ENCODE assay signal across 30 cellular contexts in the genomic region with DNA sequence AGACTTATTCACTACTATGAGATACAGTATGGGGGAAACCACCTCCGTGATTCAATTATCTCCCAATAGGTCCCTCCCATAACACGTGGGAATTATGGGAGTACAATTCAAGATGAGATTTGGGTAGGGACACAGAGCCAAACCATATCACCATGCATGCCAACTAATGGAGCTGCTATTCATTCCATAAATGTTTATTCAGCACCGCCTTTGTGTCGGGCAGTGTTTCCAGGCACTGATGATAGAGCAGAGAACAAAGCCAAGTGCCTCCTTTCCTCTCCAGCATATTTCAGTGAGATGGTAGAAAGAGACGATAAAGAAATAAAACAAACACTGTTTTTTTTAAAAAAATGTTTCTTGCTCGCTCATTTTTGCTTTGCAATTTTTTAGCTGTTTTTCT.
"Had no signal": no experiment of that assay in that cellular context is flagged by ENCODE, and none has a peak within 500 bp of the region (broad histone marks: within the 10 kb centered on the region; RNA-seq: fewer than 3 reads in every experiment).

No MANE protein-coding gene starts in this region.

- H3K27ac ChIP-seq: gastrocnemius medialis, neutrophil, right lobe of liver, tibial artery, upper lobe of right lung had no signal

- ATAC-seq: activated naive CD8-positive, alpha-beta T cell treated with anti-CD3 and anti-CD28 coated beads, Interleukin-2, amount 50 U/mL, for 24 hours; activated T-helper 17 cell treated with anti-CD3 and anti-CD28 coated beads, Interleukin-2, amount 50 U/mL, for 72 hours; effector memory CD8-positive, alpha-beta T cell; gastrocnemius medialis; left colon; right lobe of liver; stimulated activated memory B cell treated with anti-CD40 and anti-IgM and Interleukin-4, amounts not matched to agents 10 μg/mL and 1 μg/mL and 100 μg/mL, for 72 hours; stimulated activated naive CD8-positive, alpha-beta T cell treated with anti-CD3 and anti-CD28 coated beads, Interleukin-15, amount 100 ng/mL, for 72 hours; upper lobe of right lung had no signal

- DNase-seq: activated CD4-positive, alpha-beta memory T cell treated with anti-CD3 and anti-CD28 coated beads, Interleukin-2, amount 10 ng/mL, durations not matched to agents 7 days and 5 days; activated CD4-positive, alpha-beta T cell treated with anti-CD3 and anti-CD28 coated beads, Interleukin-2, amount 10 ng/mL, durations not matched to agents 24 days and 14 days; activated CD4-positive, CD25-positive, alpha-beta regulatory T cell treated with anti-CD3 and anti-CD28 coated beads, Interleukin-2, amount 50 U/mL, for 72 hours; activated CD8-positive, alpha-beta memory T cell treated with anti-CD3 and anti-CD28 coated beads, Interleukin-2, amount 50 U/mL, for 48 hours; activated gamma-delta T cell treated with Interleukin-2 at 50 U/mL for 16 hours; activated naive CD4-positive, alpha-beta T cell treated with anti-CD3 and anti-CD28 coated beads, Interleukin-2, amount 50 U/mL, for 16 hours; activated naive CD8-positive, alpha-beta T cell treated with anti-CD3 and anti-CD28 coated beads, Interleukin-2, amount 50 U/mL, for 24 hours; activated T-cell treated with anti-CD3 and anti-CD28 coated beads, Interleukin-2, amount 50 U/mL, for 24 hours; amygdala; caudate nucleus; cortex of kidney; effector memory CD8-positive, alpha-beta T cell; erythroblast; gastrocnemius medialis; hypothalamus; immature natural killer cell; kidney; left colon; naive B cell; nephron progenitor cell; right lobe of liver; stimulated activated CD4-positive, alpha-beta T cell treated with anti-CD3 and anti-CD28 coated beads, Interleukin-4, amount 100 ng/mL, for 4 hours; stimulated activated CD8-positive, alpha-beta memory T cell treated with anti-CD3 and anti-CD28 coated beads, Interleukin-4, amount 100 ng/mL, for 48 hours; stimulated activated naive CD8-positive, alpha-beta T cell treated with anti-CD3 and anti-CD28 coated beads, Interleukin-15, amount 100 ng/mL, for 72 hours; T1000; tibial artery; upper lobe of right lung had no signal

- H3K4me3 ChIP-seq: gastrocnemius medialis, right lobe of liver, tibial artery, upper lobe of right lung had no signal

- H3K36me3 ChIP-seq: gastrocnemius medialis, neutrophil, right lobe of liver, tibial artery, upper lobe of right lung had no signal

- H3K9me3 ChIP-seq: gastrocnemius medialis, neutrophil, right lobe of liver, tibial artery, upper lobe of right lung had no signal

- H3K4me1 ChIP-seq: gastrocnemius medialis, right lobe of liver, tibial artery, upper lobe of right lung had no signal

- H3K27me3 ChIP-seq: gastrocnemius medialis, neutrophil, right lobe of liver, upper lobe of right lung had no signal
